Comparison of ENCODE assay signal across 8 cellular contexts in genomic region chr10:50623299-50624153, GRCh38. TPM values are rescaled to one million over a fixed set of nuclear protein-coding genes. Genes with fewer than 3 reads are reported as not detected.
DNase-seq lines count a peak whose midpoint lies in the region; ATAC-seq and TF ChIP-seq lines count a peak whose summit lies in the region.

Gene SGMS1 (minus strand): TSS chr10:50623956. CDS start chr10:50344114, 279,842 bp downstream.

- H3K36me3 ChIP-seq in MG63 = no peaks in the 10 kb centered on the region
- no peaks in the 10 kb centered on the region for H3K36me3 ChIP-seq in prostate gland
- no peaks in the 10 kb centered on the region for H3K36me3 ChIP-seq in upper lobe of right lung

- H3K27me3 ChIP-seq in MG63 (no peaks in the 10 kb centered on the region), prostate gland (replicated peaks; ENCODE audit: insufficient read depth) (no peaks in the 10 kb centered on the region), upper lobe of right lung (no peaks in the 10 kb centered on the region)

- peak within 1 kb of the TSS; percentile 87 for H3K4me3 ChIP-seq in MG63
- peak within 1 kb of the TSS; percentile 80 to 81 for H3K4me3 ChIP-seq in prostate gland
- peak within 1 kb of the TSS; percentile 97 for H3K4me3 ChIP-seq in upper lobe of right lung

- TF ChIP-seq POLR2A in prostate gland (IDR thresholded peaks at IDR 0.05) = peak; percentile 47

- H3K36me3 Mint-ChIP-seq in T-helper 1 cell treated with Interleukin-12 subunit alpha and Interleukin-12 subunit beta and Interleukin-4 antibody, amounts not matched to agents 30 μg/mL and 1 μg/mL, for 36 hours (ENCODE audit: low read depth) = peaks cover 3% of the 10 kb centered on the region

- H3K27ac ChIP-seq in prostate gland (peak within 1 kb of the TSS; percentile 99), upper lobe of right lung (peak within 1 kb of the TSS; percentile 100)

- no peaks in the 10 kb centered on the region; the same call in 1 of the 2 replicates for H3K9me3 ChIP-seq in MG63
- no peaks in the 10 kb centered on the region for H3K9me3 ChIP-seq in prostate gland
- H3K9me3 ChIP-seq in upper lobe of right lung = no peaks in the 10 kb centered on the region

- H3K4me1 Mint-ChIP-seq in T-helper 1 cell treated with Interleukin-12 subunit alpha and Interleukin-12 subunit beta and Interleukin-4 antibody, amounts not matched to agents 30 μg/mL and 1 μg/mL, for 36 hours (ENCODE audit: low read depth) = peaks cover 26% of the 10 kb centered on the region

- no peak for TF ChIP-seq CTCF in prostate gland (IDR thresholded peaks at IDR 0.05)
- TF ChIP-seq CTCF in upper lobe of right lung (IDR thresholded peaks at IDR 0.05) = no peak

- ATAC-seq in left cardiac atrium (peak; percentile 77 to 80), upper lobe of right lung (peak; percentile 83)

- DNase-seq in GM03348 (ENCODE audit: low spot score) = peak; percentile 97
- peak; percentile 78 for DNase-seq in H4 (ENCODE audit: low spot score)
- DNase-seq in MG63 = peak; percentile 87
- DNase-seq in amygdala (lab: John Stamatoyannopoulos, UW) = peak in 55 of 56 donors; percentile 20 to 91 (median 74)
- peak; percentile 91 for DNase-seq in left cardiac atrium
- peak; percentile 80 for DNase-seq in prostate gland (ENCODE audit: low spot score)
- peak; percentile 96 for DNase-seq in upper lobe of right lung

- peaks cover 5% of the 10 kb centered on the region for H3K27me3 Mint-ChIP-seq in T-helper 1 cell treated with Interleukin-12 subunit alpha and Interleukin-12 subunit beta and Interleukin-4 antibody, amounts not matched to agents 30 μg/mL and 1 μg/mL, for 36 hours (ENCODE audit: low read depth)

- H3K4me1 ChIP-seq in prostate gland (replicated peaks) = peaks cover 16% of the 10 kb centered on the region
- peaks cover 19% of the 10 kb centered on the region for H3K4me1 ChIP-seq in upper lobe of right lung

- intact Hi-C loops in left cardiac atrium (cut with DNase I) = loop anchor here (2.0 to 10.0 kb wide), 5 partner anchors 46 to 207 kb away; no protein-coding TSS in a partner anchor
- intact Hi-C loops in prostate gland (cut with DNase I) = loop anchor here (2.0 to 5.0 kb wide), 2 partner anchors 61 to 201 kb away; no protein-coding TSS in a partner anchor
- intact Hi-C loops in upper lobe of right lung (cut with DNase I) = no loop called here

- no peaks in the 10 kb centered on the region for H3K9me3 Mint-ChIP-seq in T-helper 1 cell treated with Interleukin-12 subunit alpha and Interleukin-12 subunit beta and Interleukin-4 antibody, amounts not matched to agents 30 μg/mL and 1 μg/mL, for 36 hours

- H3K4me3 Mint-ChIP-seq in T-helper 1 cell treated with Interleukin-12 subunit alpha and Interleukin-12 subunit beta and Interleukin-4 antibody, amounts not matched to agents 30 μg/mL and 1 μg/mL, for 36 hours = peak within 1 kb of the TSS; percentile 87

- 0% methylated on average over 40 of the region's 104 CpGs for WGBS in prostate gland

- peak within 1 kb of the TSS; percentile 97 for H3K27ac Mint-ChIP-seq in T-helper 1 cell treated with Interleukin-12 subunit alpha and Interleukin-12 subunit beta and Interleukin-4 antibody, amounts not matched to agents 30 μg/mL and 1 μg/mL, for 36 hours

RNA-seq across cellular contexts. Expression of gene SGMS1, which starts in this region (rescaled TPM):
- 8.2 and 13.0 TPM in 2 replicates for total RNA-seq in H4 (2014; rRNA removed; shearing (Covaris generic))
- 9.2 and 19.7 TPM in 2 replicates for total RNA-seq in MG63 (2014; rRNA removed; shearing (Covaris generic); ENCODE audit: low replicate concordance)
- 10 to 100 TPM; 22.4 to 24.4 TPM for total RNA-seq in left cardiac atrium
- total RNA-seq in prostate gland = 10 to 100 TPM; 67.0 to 68.2 TPM
- total RNA-seq in upper lobe of right lung = 73.1 TPM

Comparison
In these comparisons a context has a peak if more than half of its experiments do, and no peak if none do; other contexts are left out.
1. Peak in every context shown above with its lines: DNase-seq, ATAC-seq, H3K4me3 ChIP-seq and H3K27ac ChIP-seq.